ENCODE assay signal across 8 cellular contexts in genomic region chr9:97501972-97502221, GRCh38. TPM values are rescaled to one million over a fixed set of nuclear protein-coding genes. Genes with fewer than 3 reads are reported as not detected.
DNase-seq lines count a peak whose midpoint lies in the region; ATAC-seq, FAIRE-seq and TF ChIP-seq lines count a peak whose summit lies in the region.

No MANE protein-coding gene starts in this region.

- intact Hi-C loops in stomach (cut with DNase I; ENCODE audit: low total_unique reads): no loop called here

- TF ChIP-seq POLR2A in H54 (IDR thresholded peaks at IDR 0.05; ENCODE audit: low read depth, low read length) (no peak), stomach (IDR thresholded peaks at IDR 0.05) (no peak)

- no peak for TF ChIP-seq EP300 in stomach (IDR thresholded peaks at IDR 0.05)

- H3K4me1 ChIP-seq in ES-I3 (ENCODE audit: insufficient read depth, low read length): no peaks in the 10 kb centered on the region; the same call in 1 of the 2 replicates
- peaks cover 23 to 60% (median 40%) of the 10 kb centered on the region in 4 donors for H3K4me1 ChIP-seq in stomach

- no peak for FAIRE-seq in H54 (lab: Jason Lieb, UNC)

- H3K27ac ChIP-seq in SK-N-MC (no peak overlapping the region), stomach (peak overlapping the region; percentile 59 to 92 (median 86))

- DNase-seq in H54 (ENCODE audit: insufficient read length, low spot score): peak; percentile 81
- no peak for DNase-seq in SK-N-MC (ENCODE audit: low read depth, low spot score)
- DNase-seq in stomach: no peak
- DNase-seq in pons (ENCODE audit: low spot score): no peak
- DNase-seq in SHP77 treated with DMSO at 0.1 percent for 48 hours (lab: John Stamatoyannopoulos, UW): no peak

- peak overlapping the region; percentile 74; the same call in 1 of the 2 replicates for H3K9ac ChIP-seq in ES-I3 (ENCODE audit: low read depth, low read length)
- H3K9ac ChIP-seq in SK-N-MC (ENCODE audit: insufficient read length): no peak overlapping the region

- 0 to 1% (median 0%) methylated on average over 2 to 30 of the region's 30 CpGs; no CpG with 5 or more reads in 1 of the 5 donors for WGBS in stomach, 5 donors

- ATAC-seq in HG03097 (IDR thresholded peaks at IDR 0.05; ENCODE audit: low FRiP score, unreplicated experiment): no peak

- peaks cover 0 to 18% (median 18%) of the 10 kb centered on the region in 3 donors for H3K27me3 ChIP-seq in stomach

- no peak for TF ChIP-seq CTCF in stomach (IDR thresholded peaks at IDR 0.05)

- H3K9me3 ChIP-seq in ES-I3 (ENCODE audit: control insufficient read depth, insufficient read depth, low read length) (no peaks in the 10 kb centered on the region), SK-N-MC (ENCODE audit: low read depth, low read length) (no peaks in the 10 kb centered on the region), stomach (no peaks in the 10 kb centered on the region)

- H3K36me3 ChIP-seq in ES-I3 (ENCODE audit: insufficient read depth, low read length): no peaks in the 10 kb centered on the region
- H3K36me3 ChIP-seq in SK-N-MC (ENCODE audit: insufficient read depth, low read length): no peaks in the 10 kb centered on the region
- H3K36me3 ChIP-seq in stomach: peaks cover 0 to 2% (median 2%) of the 10 kb centered on the region in 4 donors

- peak overlapping the region; percentile 67 for H3K4me3 ChIP-seq in SK-N-MC
- H3K4me3 ChIP-seq in iPS-11a (ENCODE audit: low read depth, low read length): peak overlapping the region; percentile 37
- peak overlapping the region; percentile 66 to 87 (median 84) for H3K4me3 ChIP-seq in stomach

RNA-seq across cellular contexts. Expression of gene TMOD1, which starts 0.4 kb away (rescaled TPM):
- total RNA-seq in stomach: 10 to 100 TPM in 2 of 5 donors, 1 to 10 TPM in 3; 4.6 to 34.8 (median 9.6) TPM
- polyA plus RNA-seq in stomach: 10 to 100 TPM in 2 of 3 donors, 1 to 10 TPM in 1; 4.9 to 13.0 (median 12.8) TPM
